Comparison of ENCODE assay signal across 1 cellular context in genomic region chr20:49690899-49691620, GRCh38.
TF ChIP-seq lines count a peak whose summit lies in the region.

No MANE protein-coding gene starts in this region.

TF ChIP-seq in K562, 482 proteins besides CTCF, POLR2A, EP300 and RAD21 (continued from another document):
- TF ChIP-seq PRDM10 (IDR thresholded peaks at IDR 0.05; ENCODE audit: partially characterized antibody) (peak; percentile 69), FOSL1 (tag; conservative IDR thresholded peaks at IDR 0.05) (peak; percentile 42; the same call in 1 of the 2 replicates), SMARCE1 (IDR thresholded peaks at IDR 0.05) (0 out of 2 replicates have a peak, but pooled peaks have one; percentile 25), GTF2E2 (tag; IDR thresholded peaks at IDR 0.05) (no peak), PBX2 (CRISPR knock-in tag; IDR thresholded peaks at IDR 0.05; ENCODE audit: low read depth) (no peak), PBX2 (tag; conservative IDR thresholded peaks at IDR 0.05; ENCODE audit: low read depth) (peak; percentile 69; the same call in 1 of the 2 replicates), JUND (IDR thresholded peaks at IDR 0.05; ENCODE audit: borderline replicate concordance, low read depth, low read length) (no peak), JUND (tag; IDR thresholded peaks at IDR 0.05; ENCODE audit: borderline replicate concordance, low read depth, low read length) (0 out of 3 replicates have a peak, but pooled peaks have one; percentile 13), SMARCA5 (IDR thresholded peaks at IDR 0.05) (0 out of 2 replicates have a peak, but pooled peaks have one; percentile 25), TRIM25 (IDR thresholded peaks at IDR 0.05; ENCODE audit: borderline replicate concordance) (no peak), MEIS2 (IDR thresholded peaks at IDR 0.05; ENCODE audit: partially characterized antibody) (peak; percentile 37), PKNOX1 (IDR thresholded peaks at IDR 0.05) (peak; percentile 92)
